ENCODE assay signal across 22 cellular contexts in genomic region chr2:143252138-143252907, GRCh38.
DNase-seq lines count a peak whose midpoint lies in the region; ATAC-seq and TF ChIP-seq lines count a peak whose summit lies in the region.
"Had no signal": no experiment of that assay in that cellular context is flagged by ENCODE, and none has a peak within 500 bp of the region (broad histone marks: within the 10 kb centered on the region; RNA-seq: fewer than 3 reads in every experiment).

No MANE protein-coding gene starts in this region.

- no peak for DNase-seq in CD4-positive, alpha-beta T cell
- DNase-seq in DND-41 (no peak), memory B cell (ENCODE audit: low spot score in 2 of 2) (no peak), cerebellar cortex (ENCODE audit: low spot score) (no peak), HK-2 (ENCODE audit: unreplicated experiment) (no peak)
- no peak for DNase-seq in activated CD8-positive, alpha-beta T cell treated with anti-CD3 and anti-CD28 coated beads, Interleukin-2, amount 10 ng/mL, durations not matched to agents 7 days and 5 days
- DNase-seq: activated CD4-positive, CD25-positive, alpha-beta regulatory T cell; amniotic stem cell; Caco-2; dermis blood vessel endothelial cell; H9; heart left ventricle; left lung; NCI-H1092 treated with DMSO at 0.1 percent for 48 hours; NCI-H510A treated with DMSO at 0.1 percent for 48 hours; sigmoid colon; T-helper 9 cell had no signal

- H3K79me2 ChIP-seq in DND-41 (ENCODE audit: insufficient read depth, low read length): peaks cover 96% of the 10 kb centered on the region

- peaks cover 38% of the 10 kb centered on the region for H3K36me3 ChIP-seq in DND-41 (ENCODE audit: insufficient read depth, low read length)
- H3K36me3 ChIP-seq: heart left ventricle, left lung, neural progenitor cell, sigmoid colon, tibial nerve had no signal

- H3K4me1 ChIP-seq in DND-41 (ENCODE audit: insufficient read depth, low read length): peaks cover 76% of the 10 kb centered on the region
- H3K4me1 ChIP-seq: Caco-2, left lung, neural progenitor cell, sigmoid colon, tibial nerve had no signal

- H3K9me3 ChIP-seq in CD4-positive, alpha-beta T cell (ENCODE audit: control insufficient read depth, low read length): no peaks in the 10 kb centered on the region
- no peaks in the 10 kb centered on the region for H3K9me3 ChIP-seq in DND-41 (ENCODE audit: insufficient read depth, low read length, severe bottlenecking)
- H3K9me3 ChIP-seq: Caco-2, heart left ventricle, left lung, sigmoid colon, tibial nerve had no signal

- CTCF ChIA-PET in CD4-positive, alpha-beta T cell (lab: Charles Lee): interaction anchor here (0.8 to 2.2 kb wide), 5 partner anchors 10 to 126 kb away, joined by 3 to 7 read pairs (median 3); no protein-coding TSS in a partner anchor
- CTCF ChIA-PET in activated CD8-positive, alpha-beta T cell treated with anti-CD3 and anti-CD28 coated beads, Interleukin-2, amount 10 ng/mL, durations not matched to agents 7 days and 5 days (lab: Charles Lee): interaction anchor here (0.6 to 3.0 kb wide), 9 partner anchors 9 to 141 kb away, joined by 3 to 17 read pairs (median 6); no protein-coding TSS in a partner anchor

- no peaks in the 10 kb centered on the region for H4K20me1 ChIP-seq in DND-41 (ENCODE audit: insufficient read depth, low read length)

- POLR2A ChIA-PET in CD4-positive, alpha-beta T cell (lab: Charles Lee): interaction anchor here (0.6 to 2.8 kb wide), 8 partner anchors 9 to 151 kb away, joined by 3 to 13 read pairs (median 4); no protein-coding TSS in a partner anchor
- POLR2A ChIA-PET in activated CD8-positive, alpha-beta T cell treated with anti-CD3 and anti-CD28 coated beads, Interleukin-2, amount 10 ng/mL, durations not matched to agents 7 days and 5 days (lab: Charles Lee): interaction anchor here (0.7 kb wide), 1 partner anchor 9 kb away, joined by 3 read pairs; no protein-coding TSS in a partner anchor

- peaks cover 65% of the 10 kb centered on the region for H3K4me1 Mint-ChIP-seq in CD4-positive, alpha-beta T cell (ENCODE audit: low read depth)
- H3K4me1 Mint-ChIP-seq in activated CD8-positive, alpha-beta T cell treated with anti-CD3 and anti-CD28 coated beads, Interleukin-2, amount 10 ng/mL, durations not matched to agents 7 days and 5 days (ENCODE audit: low read depth): peaks cover 70% of the 10 kb centered on the region
- peaks cover 26% of the 10 kb centered on the region for H3K4me1 Mint-ChIP-seq in memory B cell
- H3K4me1 Mint-ChIP-seq: mesothelial cell of epicardium, neural progenitor cell had no signal

- no peaks in the 10 kb centered on the region for H3K9me3 Mint-ChIP-seq in CD4-positive, alpha-beta T cell
- H3K9me3 Mint-ChIP-seq in activated CD8-positive, alpha-beta T cell treated with anti-CD3 and anti-CD28 coated beads, Interleukin-2, amount 10 ng/mL, durations not matched to agents 7 days and 5 days (ENCODE audit: insufficient read depth): no peaks in the 10 kb centered on the region
- no peaks in the 10 kb centered on the region for H3K9me3 Mint-ChIP-seq in memory B cell
- H3K9me3 Mint-ChIP-seq: H9, mesothelial cell of epicardium, neural progenitor cell had no signal

- intact Hi-C loops in CD4-positive, alpha-beta T cell (cut with DNase I, micrococcal nuclease): no loop called here

- H3K4me3 ChIP-seq in DND-41 (ENCODE audit: low read depth in 1 of 2, low read length in 2 of 2): no peak overlapping the region
- H3K4me3 ChIP-seq: heart left ventricle, left lung, neural progenitor cell, sigmoid colon, SK-N-MC, tibial nerve had no signal

- no peak overlapping the region for H3K9ac ChIP-seq in DND-41 (ENCODE audit: low read depth, low read length)
- H3K9ac ChIP-seq: neural progenitor cell had no signal

- no peaks in the 10 kb centered on the region for H3K27me3 ChIP-seq in CD4-positive, alpha-beta T cell (ENCODE audit: control insufficient read depth, insufficient read depth, low read length)
- no peaks in the 10 kb centered on the region for H3K27me3 ChIP-seq in DND-41 (ENCODE audit: insufficient read depth, low read length, poor library complexity)
- H3K27me3 ChIP-seq: heart left ventricle, left lung, neural progenitor cell, sigmoid colon, tibial nerve had no signal

- peak; percentile 9 for ATAC-seq in CD4-positive, alpha-beta T cell (ENCODE audit: poor library complexity)
- ATAC-seq in DND-41 (ENCODE audit: insufficient read depth, low read depth) (no peak), memory B cell (ENCODE audit: low read depth) (no peak), HG02970 (IDR thresholded peaks at IDR 0.05; ENCODE audit: low FRiP score, unreplicated experiment) (no peak)
- no peak for ATAC-seq in activated CD8-positive, alpha-beta T cell treated with anti-CD3 and anti-CD28 coated beads, Interleukin-2, amount 10 ng/mL, durations not matched to agents 7 days and 5 days
- ATAC-seq: heart left ventricle, left lung had no signal

- no peaks in the 10 kb centered on the region for H3K27me3 Mint-ChIP-seq in CD4-positive, alpha-beta T cell
- no peaks in the 10 kb centered on the region for H3K27me3 Mint-ChIP-seq in activated CD8-positive, alpha-beta T cell treated with anti-CD3 and anti-CD28 coated beads, Interleukin-2, amount 10 ng/mL, durations not matched to agents 7 days and 5 days (ENCODE audit: low read depth)
- no peaks in the 10 kb centered on the region for H3K27me3 Mint-ChIP-seq in memory B cell

- TF ChIP-seq CTCF in CD4-positive, alpha-beta T cell (IDR thresholded peaks at IDR 0.05): no peak
- TF ChIP-seq CTCF in DND-41 (IDR thresholded peaks at IDR 0.05; ENCODE audit: borderline replicate concordance, extremely low read depth, low read length, poor library complexity, severe bottlenecking): no peak

- H3K27ac Mint-ChIP-seq in CD4-positive, alpha-beta T cell: peak overlapping the region; percentile 86
- H3K27ac Mint-ChIP-seq in activated CD8-positive, alpha-beta T cell treated with anti-CD3 and anti-CD28 coated beads, Interleukin-2, amount 10 ng/mL, durations not matched to agents 7 days and 5 days: peak overlapping the region; percentile 70
- peak overlapping the region; percentile 71 for H3K27ac Mint-ChIP-seq in memory B cell
- H3K27ac Mint-ChIP-seq: H9, mesothelial cell of epicardium, neural progenitor cell had no signal

- no peak overlapping the region for H3K4me2 ChIP-seq in DND-41 (ENCODE audit: insufficient read depth, low read length)
- H3K4me2 ChIP-seq: neural progenitor cell had no signal

- H3K36me3 Mint-ChIP-seq in CD4-positive, alpha-beta T cell (ENCODE audit: low read depth): peaks cover 41% of the 10 kb centered on the region
- H3K36me3 Mint-ChIP-seq in activated CD8-positive, alpha-beta T cell treated with anti-CD3 and anti-CD28 coated beads, Interleukin-2, amount 10 ng/mL, durations not matched to agents 7 days and 5 days (ENCODE audit: low read depth): peaks cover 49% of the 10 kb centered on the region
- peaks cover 13% of the 10 kb centered on the region for H3K36me3 Mint-ChIP-seq in memory B cell
- H3K36me3 Mint-ChIP-seq: mesothelial cell of epicardium, neural progenitor cell had no signal

- H2AFZ ChIP-seq in DND-41 (ENCODE audit: low read depth, low read length): no peak overlapping the region
- H2AFZ ChIP-seq: neural progenitor cell had no signal

- H3K27ac ChIP-seq in CD4-positive, alpha-beta T cell (ENCODE audit: low read depth, low read length): peak overlapping the region; percentile 31
- H3K27ac ChIP-seq in DND-41 (ENCODE audit: low read length): peak overlapping the region; percentile 53
- H3K27ac ChIP-seq: left lung, neural progenitor cell, sigmoid colon, SK-N-MC, tibial nerve had no signal

- peak overlapping the region; percentile 73 for H3K4me3 Mint-ChIP-seq in CD4-positive, alpha-beta T cell
- H3K4me3 Mint-ChIP-seq in activated CD8-positive, alpha-beta T cell treated with anti-CD3 and anti-CD28 coated beads, Interleukin-2, amount 10 ng/mL, durations not matched to agents 7 days and 5 days: peak overlapping the region; percentile 25
- H3K4me3 Mint-ChIP-seq in memory B cell: no peak overlapping the region
- H3K4me3 Mint-ChIP-seq: H9, mesothelial cell of epicardium, neural progenitor cell had no signal
